Comparison of ENCODE assay signal across 1 cellular context in the genomic region with DNA sequence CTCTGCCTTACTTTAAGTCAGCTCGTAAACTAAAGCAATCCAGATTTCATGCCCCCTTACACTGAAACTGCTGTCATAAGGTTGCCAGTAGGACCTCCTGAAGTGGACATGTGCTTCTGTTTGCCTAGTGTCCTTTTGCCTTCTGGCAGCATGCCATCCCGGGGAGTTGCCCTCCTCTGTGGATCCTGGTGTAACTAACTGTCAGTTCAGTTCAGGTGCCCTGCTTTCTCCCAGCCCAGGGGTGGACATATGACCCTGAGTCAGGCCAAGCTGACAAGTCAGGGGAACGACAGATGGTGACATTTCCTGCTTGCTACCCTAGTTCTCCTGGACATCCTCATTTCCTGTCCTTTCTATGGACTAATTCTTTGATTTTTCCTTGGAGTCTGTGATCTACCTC.
TF ChIP-seq lines count a peak whose summit lies in the region.

No MANE protein-coding gene starts in this region.

TF ChIP-seq in IMR-90, 13 proteins besides CTCF, POLR2A, EP300 and RAD21:
- TF ChIP-seq NFE2L2 (IDR thresholded peaks at IDR 0.05; ENCODE audit: low read depth, low read length) = no peak
- no peak for TF ChIP-seq MXI1 (IDR thresholded peaks at IDR 0.05; ENCODE audit: borderline replicate concordance, low read depth, low read length)
- TF ChIP-seq MAFK (IDR thresholded peaks at IDR 0.05; ENCODE audit: low read depth, low read length) = no peak
- TF ChIP-seq, protein P1, sequence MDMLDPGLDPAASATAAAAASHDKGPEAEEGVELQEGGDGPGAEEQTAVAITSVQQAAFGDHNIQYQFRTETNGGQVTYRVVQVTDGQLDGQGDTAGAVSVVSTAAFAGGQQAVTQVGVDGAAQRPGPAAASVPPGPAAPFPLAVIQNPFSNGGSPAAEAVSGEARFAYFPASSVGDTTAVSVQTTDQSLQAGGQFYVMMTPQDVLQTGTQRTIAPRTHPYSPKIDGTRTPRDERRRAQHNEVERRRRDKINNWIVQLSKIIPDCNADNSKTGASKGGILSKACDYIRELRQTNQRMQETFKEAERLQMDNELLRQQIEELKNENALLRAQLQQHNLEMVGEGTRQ (IDR thresholded peaks at IDR 0.05; ENCODE audit: low read depth, low read length) = no peak
- no peak for TF ChIP-seq CHD1 (IDR thresholded peaks at IDR 0.05; ENCODE audit: low read depth, low read length)
- no peak for TF ChIP-seq CEBPB (IDR thresholded peaks at IDR 0.05; ENCODE audit: low read depth, low read length)
- TF ChIP-seq SMC3 (IDR thresholded peaks at IDR 0.05; ENCODE audit: low read depth, low read length) = no peak
- TF ChIP-seq MAZ (IDR thresholded peaks at IDR 0.05; ENCODE audit: borderline replicate concordance, low read depth, low read length) = no peak
- TF ChIP-seq, protein P2, sequence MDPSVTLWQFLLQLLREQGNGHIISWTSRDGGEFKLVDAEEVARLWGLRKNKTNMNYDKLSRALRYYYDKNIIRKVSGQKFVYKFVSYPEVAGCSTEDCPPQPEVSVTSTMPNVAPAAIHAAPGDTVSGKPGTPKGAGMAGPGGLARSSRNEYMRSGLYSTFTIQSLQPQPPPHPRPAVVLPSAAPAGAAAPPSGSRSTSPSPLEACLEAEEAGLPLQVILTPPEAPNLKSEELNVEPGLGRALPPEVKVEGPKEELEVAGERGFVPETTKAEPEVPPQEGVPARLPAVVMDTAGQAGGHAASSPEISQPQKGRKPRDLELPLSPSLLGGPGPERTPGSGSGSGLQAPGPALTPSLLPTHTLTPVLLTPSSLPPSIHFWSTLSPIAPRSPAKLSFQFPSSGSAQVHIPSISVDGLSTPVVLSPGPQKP (IDR thresholded peaks at IDR 0.05; ENCODE audit: borderline replicate concordance, low read depth, low read length) = no peak
- no peak for TF ChIP-seq BHLHE40 (IDR thresholded peaks at IDR 0.05; ENCODE audit: low read depth, low read length)
- no peak for TF ChIP-seq RCOR1 (IDR thresholded peaks at IDR 0.05; ENCODE audit: insufficient replicate concordance, low read length)
- TF ChIP-seq RFX5 (IDR thresholded peaks at IDR 0.05; ENCODE audit: low read depth, low read length) = no peak
- TF ChIP-seq FOS (IDR thresholded peaks at IDR 0.05; ENCODE audit: low read depth, low read length) = no peak
